Comparison of ENCODE assay signal across 9 cellular contexts in genomic region chr2:143901185-143901842, GRCh38.
DNase-seq lines count a peak whose midpoint lies in the region; ATAC-seq, FAIRE-seq and TF ChIP-seq lines count a peak whose summit lies in the region.
"Had no signal": no experiment of that assay in that cellular context is flagged by ENCODE, and none has a peak within 500 bp of the region (broad histone marks: within the 10 kb centered on the region; RNA-seq: fewer than 3 reads in every experiment).

No MANE protein-coding gene starts in this region.

- H3K4me3 Mint-ChIP-seq in endodermal cell = no peak overlapping the region

- no peak overlapping the region for H4K91ac ChIP-seq in neuronal stem cell (ENCODE audit: low read depth, low read length, poor library complexity)

- no peaks in the 10 kb centered on the region for H3K27me3 ChIP-seq in endodermal cell (ENCODE audit: control insufficient read depth, insufficient read depth, low read length, poor library complexity, severe bottlenecking)
- H3K27me3 ChIP-seq in neuronal stem cell (ENCODE audit: control insufficient read depth in 3 of 3, insufficient read depth in 3 of 3, low read depth in 1 of 3, low read length in 3 of 3) = no peaks in the 10 kb centered on the region

- H3K4me2 ChIP-seq in neuronal stem cell (ENCODE audit: insufficient read depth, low read length, poor library complexity, severe bottlenecking) = no peak overlapping the region

- no peaks in the 10 kb centered on the region for H3K27me3 Mint-ChIP-seq in endodermal cell (ENCODE audit: insufficient read depth)

- no peaks in the 10 kb centered on the region for H3K4me1 Mint-ChIP-seq in endodermal cell

- WGBS in endodermal cell (ENCODE audit: insufficient coverage in 1 of 2, insufficient read length in 1 of 2), 2 experiments = 94% methylated on average over 4 of the region's 4 CpGs; no CpG with 5 or more reads in 1 of the 2 experiments
- no CpG with 5 or more reads among the region's 4 CpGs for WGBS in neuronal stem cell (ENCODE audit: extremely low coverage in 2 of 2, insufficient read length in 2 of 2, insufficient replicate concordance in 1 of 2), 2 donors

- no peak overlapping the region for H3K27ac Mint-ChIP-seq in endodermal cell

- H3K9ac ChIP-seq in endodermal cell (ENCODE audit: extremely low read depth, low read length, poor library complexity, severe bottlenecking) (no peak overlapping the region), neuronal stem cell (ENCODE audit: low read depth, low read length, poor library complexity) (no peak overlapping the region)

- H3K14ac ChIP-seq in neuronal stem cell (ENCODE audit: low read length) = no peak overlapping the region

- no peak overlapping the region for H4K8ac ChIP-seq in neuronal stem cell (ENCODE audit: low read depth, low read length)

- POLR2A ChIA-PET in AG04449 (lab: Yijun Ruan, JAX) = no interaction called here

- DNase-seq in AG04449 (ENCODE audit: low read depth, low spot score) = peak; percentile 66
- peak; percentile 66 for DNase-seq in HPDE6-E6E7 (ENCODE audit: extremely low spot score)
- no peak for DNase-seq in endodermal cell
- no peak for DNase-seq in neuronal stem cell (ENCODE audit: low spot score)
- no peak for DNase-seq in stimulated activated CD8-positive, alpha-beta memory T cell treated with anti-CD3 and anti-CD28 coated beads, Interleukin-4, amount 100 ng/mL, for 48 hours
- no peak for DNase-seq in NK-92 (lab: John Stamatoyannopoulos, UW; ENCODE audit: unreplicated experiment)
- DNase-seq in D721Med (ENCODE audit: insufficient read length, low spot score) = no peak

- H3K4me1 ChIP-seq in endodermal cell (ENCODE audit: control insufficient read depth, insufficient read depth, low read length) (no peaks in the 10 kb centered on the region), neuronal stem cell (ENCODE audit: control insufficient read depth in 2 of 2, insufficient read depth in 1 of 2, low read depth in 1 of 2, low read length in 2 of 2) (no peaks in the 10 kb centered on the region)

- no peaks in the 10 kb centered on the region for H3K36me3 Mint-ChIP-seq in endodermal cell (ENCODE audit: low read depth)

- FAIRE-seq in D721Med (lab: Jason Lieb, UNC) = no peak
- FAIRE-seq: TTC549 had no signal

- H2BK120ac ChIP-seq in neuronal stem cell (ENCODE audit: low read depth, low read length) = no peak overlapping the region

- no peak overlapping the region for H2AK5ac ChIP-seq in neuronal stem cell (ENCODE audit: low read depth, low read length)

- peak; percentile 80 for ATAC-seq in GM21381 (IDR thresholded peaks at IDR 0.05; ENCODE audit: unreplicated experiment)

- H3K27ac ChIP-seq in endodermal cell (ENCODE audit: low read depth, low read length) (no peak overlapping the region), neuronal stem cell (replicated peaks; ENCODE audit: low read length) (no peak overlapping the region)

- no peak overlapping the region for H3K23ac ChIP-seq in neuronal stem cell (ENCODE audit: low read depth, low read length, poor library complexity)

- H3K9me3 Mint-ChIP-seq in endodermal cell = no peaks in the 10 kb centered on the region

- CTCF ChIA-PET in AG04449 (lab: Yijun Ruan, JAX) = no interaction called here

- H2BK15ac ChIP-seq in neuronal stem cell (ENCODE audit: low read length) = no peak overlapping the region

- H3K79me1 ChIP-seq in neuronal stem cell (ENCODE audit: low read depth, low read length) = no peaks in the 10 kb centered on the region

- H3K4ac ChIP-seq in neuronal stem cell (ENCODE audit: low read length) = no peak overlapping the region

- H3K36me3 ChIP-seq in endodermal cell (ENCODE audit: control insufficient read depth, insufficient read depth, low read length) (no peaks in the 10 kb centered on the region), neuronal stem cell (replicated peaks in 1 of 2; ENCODE audit: control insufficient read depth in 2 of 2, insufficient read depth in 2 of 2, low read length in 2 of 2) (no peaks in the 10 kb centered on the region)

- H2BK5ac ChIP-seq in neuronal stem cell (ENCODE audit: low read length) = no peak overlapping the region

- no peak overlapping the region for H2BK12ac ChIP-seq in neuronal stem cell (ENCODE audit: low read length)

- peak overlapping the region; percentile 29; the same call in 1 of the 2 replicates for H3K4me3 ChIP-seq in AG04449 (ENCODE audit: low read depth, low read length)
- no peak overlapping the region for H3K4me3 ChIP-seq in endodermal cell (ENCODE audit: low read length)
- H3K4me3 ChIP-seq in neuronal stem cell (ENCODE audit: low read length in 2 of 2) = no peak overlapping the region

- no peak overlapping the region for H3K18ac ChIP-seq in neuronal stem cell (ENCODE audit: low read length)

- TF ChIP-seq CTCF in AG04449 (IDR thresholded peaks at IDR 0.05; ENCODE audit: insufficient read depth, low read length, missing control alignments) (no peak), endodermal cell (conservative IDR thresholded peaks at IDR 0.05) (peak; percentile 30), D721Med (IDR thresholded peaks at IDR 0.05; ENCODE audit: insufficient read depth, missing control alignments) (no peak)

- H3K9me3 ChIP-seq in endodermal cell (ENCODE audit: control insufficient read depth, low read length) = no peaks in the 10 kb centered on the region
- no peaks in the 10 kb centered on the region for H3K9me3 ChIP-seq in neuronal stem cell (replicated peaks in 1 of 2; ENCODE audit: control insufficient read depth in 2 of 2, insufficient read depth in 1 of 2, low read depth in 1 of 2, low read length in 2 of 2)

- no peak overlapping the region for H2AFZ ChIP-seq in neuronal stem cell (ENCODE audit: low read length)

Comparison
In these comparisons a context has a peak if more than half of its experiments do, and no peak if none do; other contexts are left out.
1. DNase-seq: peak in AG04449 (single experiment) and HPDE6-E6E7 (single experiment); none in endodermal cell (single experiment), neuronal stem cell (single experiment), stimulated activated CD8-positive, alpha-beta memory T cell treated with anti-CD3 and anti-CD28 coated beads, Interleukin-4, amount 100 ng/mL, for 48 hours (single experiment), NK-92 (single experiment) and D721Med (single experiment).